8 cellular contexts compared by ENCODE assay signal in genomic region chr4:169823685-169824084, GRCh38.
DNase-seq lines count a peak whose midpoint lies in the region; ATAC-seq and TF ChIP-seq lines count a peak whose summit lies in the region.

No MANE protein-coding gene starts in this region.

- CTCF ChIA-PET in Caco-2 (lab: Charles Lee) = interaction anchor here (0.6 kb wide), 2 partner anchors 32 to 163 kb away, joined by 3 read pairs; no protein-coding TSS in a partner anchor

- intact Hi-C loops in Caco-2 (cut with micrococcal nuclease; ENCODE audit: unreplicated experiment) = no loop called here

- H3K27me3 ChIP-seq in Caco-2 (replicated peaks; ENCODE audit: control insufficient read depth, insufficient read depth, low read length) (no peaks in the 10 kb centered on the region), liver (ENCODE audit: control insufficient read depth in 4 of 4, insufficient read depth in 4 of 4, low read length in 3 of 4) (peaks cover 0 to 3% (median 0%) of the 10 kb centered on the region in 4 donors), Peyer's patch (no peaks in the 10 kb centered on the region)

- no peak overlapping the region for H3K27ac Mint-ChIP-seq in Caco-2 (ENCODE audit: unreplicated experiment)

- no peak overlapping the region for H3K27ac ChIP-seq in liver (ENCODE audit: low read depth in 1 of 2, low read length in 2 of 2)
- no peak overlapping the region for H3K27ac ChIP-seq in Peyer's patch

- H3K4me3 ChIP-seq in Caco-2 (ENCODE audit: low read depth, low read length) (no peak overlapping the region), astrocyte of the cerebellum (ENCODE audit: low read depth, low read length) (no peak overlapping the region), liver (ENCODE audit: low read depth in 1 of 3, low read length in 3 of 3) (no peak overlapping the region), Peyer's patch (no peak overlapping the region)

- no peak for TF ChIP-seq POLR2A in Peyer's patch (IDR thresholded peaks at IDR 0.05)

- H3K9ac ChIP-seq in liver (ENCODE audit: low read depth in 1 of 2, low read length in 2 of 2) = no peak overlapping the region

- H3K27me3 Mint-ChIP-seq in Caco-2 (ENCODE audit: insufficient read depth, unreplicated experiment) = no peaks in the 10 kb centered on the region

- ATAC-seq in HG03095 (IDR thresholded peaks at IDR 0.05; ENCODE audit: unreplicated experiment) (no peak), HG03342 (IDR thresholded peaks at IDR 0.05; ENCODE audit: unreplicated experiment) (no peak)

- H3K4me3 Mint-ChIP-seq in Caco-2 (ENCODE audit: unreplicated experiment) = no peak overlapping the region

- POLR2A ChIA-PET in Caco-2 (lab: Charles Lee) = no interaction called here

- BruUV-seq in Caco-2 (replicated peaks; lab: Mats Ljungman, UMichigan) = no TSS peak

- TF ChIP-seq CTCF in Caco-2 (IDR thresholded peaks at IDR 0.05; ENCODE audit: insufficient read depth in 1 of 2, low read depth in 1 of 2, low read length in 1 of 2, severe bottlenecking in 1 of 2, unreplicated experiment in 1 of 2) = no peak
- TF ChIP-seq CTCF in astrocyte of the cerebellum (IDR thresholded peaks at IDR 0.05; ENCODE audit: low read depth, low read length, missing control alignments) = no peak
- TF ChIP-seq CTCF in liver (IDR thresholded peaks at IDR 0.05; ENCODE audit: low read depth, low read length, missing input control) = no peak
- TF ChIP-seq CTCF in Peyer's patch (IDR thresholded peaks at IDR 0.05) = no peak

- H3K4me1 Mint-ChIP-seq in Caco-2 (ENCODE audit: low read depth, unreplicated experiment) = no peaks in the 10 kb centered on the region

- in situ Hi-C loops in astrocyte of the cerebellum (cut with HindIII; ENCODE audit: low sequenced_read_pairs) = loop anchor here (25.0 kb wide), 1 partner anchor 214 kb away; the partner anchor contains the start of gene MFAP3L

- DNase-seq in Caco-2 (peak; percentile 49 to 63), KG1 (lab: John Stamatoyannopoulos, UW) (peak; percentile 1), astrocyte of the cerebellum (ENCODE audit: low read depth) (peak; percentile 73), Peyer's patch (no peak), occipital lobe (lab: John Stamatoyannopoulos, UW) (no peak)

- H3K9me3 ChIP-seq in Caco-2 = no peaks in the 10 kb centered on the region
- no peaks in the 10 kb centered on the region for H3K9me3 ChIP-seq in liver (ENCODE audit: control insufficient read depth in 4 of 4, low read length in 3 of 4)
- H3K9me3 ChIP-seq in Peyer's patch = no peaks in the 10 kb centered on the region

- H3K9me3 Mint-ChIP-seq in Caco-2 (ENCODE audit: unreplicated experiment) = no peaks in the 10 kb centered on the region

- H3K36me3 Mint-ChIP-seq in Caco-2 (ENCODE audit: insufficient read depth, unreplicated experiment) = no peaks in the 10 kb centered on the region

- H3K4me1 ChIP-seq in Caco-2 = no peaks in the 10 kb centered on the region
- H3K4me1 ChIP-seq in liver (ENCODE audit: control insufficient read depth in 4 of 4, insufficient read depth in 4 of 4, low read length in 3 of 4) = no peaks in the 10 kb centered on the region
- no peaks in the 10 kb centered on the region for H3K4me1 ChIP-seq in Peyer's patch

- no peak for TF ChIP-seq RAD21 in liver (IDR thresholded peaks at IDR 0.05)

- no peaks in the 10 kb centered on the region for H3K36me3 ChIP-seq in Caco-2 (ENCODE audit: control insufficient read depth, insufficient read depth, low read length)
- no peaks in the 10 kb centered on the region for H3K36me3 ChIP-seq in liver (ENCODE audit: control insufficient read depth in 4 of 4, insufficient read depth in 3 of 4, low read depth in 1 of 4, low read length in 3 of 4)
- H3K36me3 ChIP-seq in Peyer's patch = no peaks in the 10 kb centered on the region

- WGBS in liver = 26% methylated on average over 7 of the region's 7 CpGs

TF ChIP-seq in liver, 16 proteins besides CTCF, POLR2A, EP300 and RAD21:
- TF ChIP-seq GABPA (IDR thresholded peaks at IDR 0.05 in 1 of 2, conservative IDR thresholded peaks at IDR 0.05 in 1 of 2) = no peak
- peak; percentile 8 to 25 for TF ChIP-seq HNF4A (conservative IDR thresholded peaks at IDR 0.05)
- TF ChIP-seq REST (IDR thresholded peaks at IDR 0.05) = peak; percentile 100
- peak; percentile 59 to 74 for TF ChIP-seq RXRA (IDR thresholded peaks at IDR 0.05)
- no peak for TF ChIP-seq NR2F2 (IDR thresholded peaks at IDR 0.05)
- TF ChIP-seq SP1 (IDR thresholded peaks at IDR 0.05) = no peak

Comparison
In these comparisons a context has a peak if more than half of its experiments do, and no peak if none do; other contexts are left out.
1. DNase-seq: peak in Caco-2 (2 of 2), KG1 (single experiment) and astrocyte of the cerebellum (single experiment); none in Peyer's patch (0 of 3) and occipital lobe (single experiment).